ENCODE assay signal across 10 cellular contexts in genomic region chr2:191927319-191927867, GRCh38.
DNase-seq lines count a peak whose midpoint lies in the region; ATAC-seq, FAIRE-seq and TF ChIP-seq lines count a peak whose summit lies in the region.
"Had no signal": no experiment of that assay in that cellular context is flagged by ENCODE, and none has a peak within 500 bp of the region (broad histone marks: within the 10 kb centered on the region; RNA-seq: fewer than 3 reads in every experiment).

No MANE protein-coding gene starts in this region.

- peaks cover 2% of the 10 kb centered on the region for H3K9me3 Mint-ChIP-seq in astrocyte (ENCODE audit: unreplicated experiment)
- H3K9me3 Mint-ChIP-seq in Caco-2 (ENCODE audit: unreplicated experiment): no peaks in the 10 kb centered on the region

- no peak overlapping the region for H3K27ac ChIP-seq in astrocyte (ENCODE audit: low read depth, low read length)

- no peak for ATAC-seq in GM19397 (IDR thresholded peaks at IDR 0.05; ENCODE audit: unreplicated experiment)

- POLR2A ChIA-PET in Caco-2 (lab: Charles Lee): no interaction called here

- no peak overlapping the region for H2AFZ ChIP-seq in astrocyte (ENCODE audit: low read depth, low read length)

- peaks cover 16% of the 10 kb centered on the region for H3K4me1 ChIP-seq in astrocyte (ENCODE audit: insufficient read depth, low read length)
- no peaks in the 10 kb centered on the region for H3K4me1 ChIP-seq in Caco-2

- peak overlapping the region; percentile 36 for H3K4me2 ChIP-seq in astrocyte (ENCODE audit: low read length)

- BruUV-seq in Caco-2 (replicated peaks; lab: Mats Ljungman, UMichigan): no TSS peak

- H3K36me3 Mint-ChIP-seq in astrocyte (ENCODE audit: low read depth, unreplicated experiment) (no peaks in the 10 kb centered on the region), Caco-2 (ENCODE audit: insufficient read depth, unreplicated experiment) (no peaks in the 10 kb centered on the region)

- H3K79me2 ChIP-seq in astrocyte (ENCODE audit: insufficient read depth, low read length): no peaks in the 10 kb centered on the region

- no peak for FAIRE-seq in HTR-8/SVneo (lab: Jason Lieb, UNC)
- peak; percentile 5 for FAIRE-seq in astrocyte (lab: Jason Lieb, UNC)

- H3K27ac Mint-ChIP-seq in astrocyte (ENCODE audit: unreplicated experiment) (no peak overlapping the region), Caco-2 (ENCODE audit: unreplicated experiment) (no peak overlapping the region)

- H3K27me3 ChIP-seq in astrocyte (ENCODE audit: insufficient read depth, low read length) (no peaks in the 10 kb centered on the region), Caco-2 (replicated peaks; ENCODE audit: control insufficient read depth, insufficient read depth, low read length) (no peaks in the 10 kb centered on the region)

- H3K4me3 ChIP-seq in AG10803 (ENCODE audit: low read length) (no peak overlapping the region), astrocyte (ENCODE audit: insufficient read depth, low read depth, low read length) (no peak overlapping the region), Caco-2 (ENCODE audit: low read depth, low read length) (no peak overlapping the region)

- H3K9me3 ChIP-seq in astrocyte (ENCODE audit: insufficient read depth, low read depth, low read length) (no peaks in the 10 kb centered on the region), Caco-2 (no peaks in the 10 kb centered on the region)

- CTCF ChIA-PET in Caco-2 (lab: Charles Lee): no interaction called here

- intact Hi-C loops in Caco-2 (cut with micrococcal nuclease; ENCODE audit: unreplicated experiment) (no loop called here), head of caudate nucleus (cut with DNase I) (no loop called here)

- no peaks in the 10 kb centered on the region for H4K20me1 ChIP-seq in astrocyte (ENCODE audit: insufficient read depth, low read length)

- H3K27me3 Mint-ChIP-seq in astrocyte (ENCODE audit: low read depth, unreplicated experiment) (no peaks in the 10 kb centered on the region), Caco-2 (ENCODE audit: insufficient read depth, unreplicated experiment) (peaks cover 5% of the 10 kb centered on the region)

- peak; percentile 88 for DNase-seq in AG10803 (ENCODE audit: low read depth)
- peak; percentile 56 for DNase-seq in HTR-8/SVneo (ENCODE audit: insufficient read length, low spot score)
- peak; percentile 98 for DNase-seq in astrocyte (ENCODE audit: low read depth)
- peak; percentile 85 for DNase-seq in kidney glomerular epithelial cell (lab: John Stamatoyannopoulos, UW)
- no peak for DNase-seq in GOT3 (lab: John Stamatoyannopoulos, UW)
- DNase-seq in Caco-2: no peak
- no peak for DNase-seq in head of caudate nucleus
- DNase-seq: GDM1, nephron progenitor cell had no signal

- H3K4me1 Mint-ChIP-seq in astrocyte (ENCODE audit: low read depth, unreplicated experiment): peaks cover 20% of the 10 kb centered on the region
- no peaks in the 10 kb centered on the region for H3K4me1 Mint-ChIP-seq in Caco-2 (ENCODE audit: low read depth, unreplicated experiment)

- no peak overlapping the region for H3K4me3 Mint-ChIP-seq in astrocyte (ENCODE audit: unreplicated experiment)
- no peak overlapping the region for H3K4me3 Mint-ChIP-seq in Caco-2 (ENCODE audit: unreplicated experiment)
- H3K4me3 Mint-ChIP-seq: nephron progenitor cell had no signal

- H3K36me3 ChIP-seq in astrocyte (ENCODE audit: insufficient read depth, low read length): no peaks in the 10 kb centered on the region
- H3K36me3 ChIP-seq in Caco-2 (ENCODE audit: control insufficient read depth, insufficient read depth, low read length): no peaks in the 10 kb centered on the region

- TF ChIP-seq CTCF in AG10803 (conservative IDR thresholded peaks at IDR 0.05; ENCODE audit: low read length) (no peak), astrocyte (IDR thresholded peaks at IDR 0.05; ENCODE audit: insufficient read depth, low read depth, low read length) (no peak), Caco-2 (IDR thresholded peaks at IDR 0.05; ENCODE audit: insufficient read depth in 1 of 2, low read depth in 1 of 2, low read length in 1 of 2, severe bottlenecking in 1 of 2, unreplicated experiment in 1 of 2) (no peak)

- no peak overlapping the region for H3K9ac ChIP-seq in astrocyte (ENCODE audit: low read length)

Comparison
In these comparisons a context has a peak if more than half of its experiments do, and no peak if none do; other contexts are left out.
1. DNase-seq: peak in AG10803 (single experiment), HTR-8/SVneo (single experiment), astrocyte (single experiment) and kidney glomerular epithelial cell (single experiment); none in GOT3 (single experiment), Caco-2 (0 of 2) and head of caudate nucleus (0 of 42).